11 cellular contexts compared by ENCODE assay signal in the genomic region with DNA sequence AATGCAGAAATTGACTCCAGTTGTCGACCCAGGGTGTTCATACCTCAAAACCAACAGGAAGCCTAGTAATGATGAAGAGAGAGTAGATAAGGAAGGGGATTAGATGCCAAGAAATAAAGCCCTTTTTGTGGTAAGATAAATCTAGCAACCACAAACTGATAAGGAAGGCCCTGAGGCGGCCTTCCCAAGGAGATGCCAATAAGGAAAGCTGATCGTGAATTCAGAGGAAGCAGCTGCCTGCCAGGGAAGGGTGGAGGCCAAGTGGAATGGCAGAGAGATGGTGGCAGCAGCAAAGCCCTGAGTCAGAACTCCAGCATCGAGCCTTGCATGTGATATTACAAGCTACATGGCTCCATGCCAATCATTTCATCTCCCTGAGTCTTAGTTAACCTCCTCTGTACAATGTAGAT.
DNase-seq lines count a peak whose midpoint lies in the region; ATAC-seq, FAIRE-seq and TF ChIP-seq lines count a peak whose summit lies in the region.
"Had no signal": no experiment of that assay in that cellular context is flagged by ENCODE, and none has a peak within 500 bp of the region (broad histone marks: within the 10 kb centered on the region; RNA-seq: fewer than 3 reads in every experiment).

No MANE protein-coding gene starts in this region.

- H3K4me1 ChIP-seq in PC-3 (ENCODE audit: insufficient read depth, low read length) (peaks cover 25% of the 10 kb centered on the region), trophoblast cell (ENCODE audit: control insufficient read depth in 1 of 2, insufficient read depth in 2 of 2, low read length in 2 of 2) (peaks cover 0 to 8% of the 10 kb centered on the region in 2 experiments)

- H3K36me3 ChIP-seq in PC-3 (ENCODE audit: low read depth, low read length) (no peaks in the 10 kb centered on the region), trophoblast cell (ENCODE audit: control insufficient read depth in 1 of 2, insufficient read depth in 2 of 2, low read length in 2 of 2) (no peaks in the 10 kb centered on the region)

- H3K4me2 ChIP-seq in PC-3 (ENCODE audit: low read length) = peak overlapping the region; percentile 14; the same call in 1 of the 2 replicates
- H3K4me2 ChIP-seq in trophoblast cell (ENCODE audit: low read length) = no peak overlapping the region

- no peak overlapping the region for H4K8ac ChIP-seq in trophoblast cell (ENCODE audit: low read depth, low read length)

- no TSS peak for BruUV-seq in PC-3 (replicated peaks; lab: Mats Ljungman, UMichigan)

- DNase-seq in EL (peak; percentile 95), PC-3 (peak; percentile 83), trophoblast cell (peak; percentile 79 to 81), GM19239 (ENCODE audit: insufficient read length, low spot score) (no peak)
- DNase-seq: activated T-cell treated with anti-CD3 and anti-CD28 coated beads, Interleukin-2, amount 50 U/mL, for 72 hours; GOT3 had no signal

- no peak overlapping the region for H4K12ac ChIP-seq in trophoblast cell (ENCODE audit: low read depth, low read length)

- no peak overlapping the region for H2BK120ac ChIP-seq in trophoblast cell (ENCODE audit: insufficient read depth, low read length, poor library complexity)

- intact Hi-C loops in PC-3 (cut with micrococcal nuclease) = no loop called here

- no peak overlapping the region for H2BK12ac ChIP-seq in trophoblast cell (ENCODE audit: low read length)

- no peaks in the 10 kb centered on the region for H3K79me1 ChIP-seq in trophoblast cell (ENCODE audit: low read length)

- H3K4me3 ChIP-seq in PC-3 (ENCODE audit: low read length) = no peak overlapping the region
- no peak overlapping the region for H3K4me3 ChIP-seq in trophoblast cell (ENCODE audit: low read depth, low read length)

- FAIRE-seq in GM19239 (lab: Jason Lieb, UNC) = no peak
- FAIRE-seq: GM12891 had no signal

- no peaks in the 10 kb centered on the region for H3K9me2 ChIP-seq in PC-3 (replicated peaks; ENCODE audit: low read length)

- H4K91ac ChIP-seq in trophoblast cell (ENCODE audit: low read depth, low read length) = no peak overlapping the region

- H3K14ac ChIP-seq in trophoblast cell (ENCODE audit: low read length) = no peak overlapping the region

- H2BK5ac ChIP-seq in trophoblast cell (ENCODE audit: low read depth, low read length, poor library complexity) = no peak overlapping the region

- no peaks in the 10 kb centered on the region for H3K27me3 ChIP-seq in PC-3 (ENCODE audit: low read length)
- no peaks in the 10 kb centered on the region for H3K27me3 ChIP-seq in trophoblast cell (ENCODE audit: insufficient read depth, low read length)

- H3K4ac ChIP-seq in trophoblast cell (ENCODE audit: low read depth, low read length) = no peak overlapping the region

- no CpG with 5 or more reads among the region's 4 CpGs for WGBS in trophoblast cell (ENCODE audit: extremely low coverage, insufficient coverage, insufficient read length)

- H3K9me3 ChIP-seq in PC-3 (ENCODE audit: low read length) = no peaks in the 10 kb centered on the region
- H3K9me3 ChIP-seq in trophoblast cell (ENCODE audit: insufficient read depth, low read depth, low read length) = no peaks in the 10 kb centered on the region

- peak; percentile 73 for ATAC-seq in PC-3
- ATAC-seq in esophagus mucosa = peak; percentile 67
- ATAC-seq in GM18505 (IDR thresholded peaks at IDR 0.05; ENCODE audit: unreplicated experiment) = no peak
- ATAC-seq in HG02759 (IDR thresholded peaks at IDR 0.05; ENCODE audit: unreplicated experiment) = no peak
- ATAC-seq in GM18519 (IDR thresholded peaks at IDR 0.05; ENCODE audit: low FRiP score, unreplicated experiment) = no peak

- no peaks in the 10 kb centered on the region for H3F3A ChIP-seq in PC-3 (ENCODE audit: low read length, unreplicated experiment)

- POLR2A ChIA-PET in PC-3 (lab: Charles Lee; ENCODE audit: unreplicated experiment) = no interaction called here

- H2AFZ ChIP-seq in PC-3 (ENCODE audit: low read length) (no peak overlapping the region; the same call in 1 of the 2 replicates), trophoblast cell (ENCODE audit: insufficient read depth, low read length, poor library complexity) (no peak overlapping the region)

- no peak overlapping the region for H3K18ac ChIP-seq in trophoblast cell (ENCODE audit: low read length)

- CTCF ChIA-PET in PC-3 (lab: Charles Lee) = interaction anchor here (0.5 kb wide), 1 partner anchor 1656 kb away, joined by 8 read pairs; no protein-coding TSS in a partner anchor

- H3K79me2 ChIP-seq in PC-3 (ENCODE audit: low read length) = no peaks in the 10 kb centered on the region
- H3K79me2 ChIP-seq in trophoblast cell (ENCODE audit: control insufficient read depth, insufficient read depth, low read length, poor library complexity) = no peaks in the 10 kb centered on the region

- H3K9ac ChIP-seq in PC-3 (ENCODE audit: low read length) (no peak overlapping the region), trophoblast cell (ENCODE audit: low read length) (no peak overlapping the region)

- peak overlapping the region; percentile 23 for H3K27ac ChIP-seq in PC-3 (ENCODE audit: low read length)
- H3K27ac ChIP-seq in trophoblast cell (ENCODE audit: low read depth, low read length) = no peak overlapping the region

- no peak overlapping the region for H3K23ac ChIP-seq in trophoblast cell (ENCODE audit: low read length)

- no peak for TF ChIP-seq POLR2A in GM18505 (IDR thresholded peaks at IDR 0.05; ENCODE audit: borderline replicate concordance, extremely low read depth, insufficient read depth, insufficient read length)

- no peak for TF ChIP-seq CTCF in PC-3 (conservative IDR thresholded peaks at IDR 0.05; ENCODE audit: low read depth, low read length)

- H4K20me1 ChIP-seq in PC-3 (ENCODE audit: low read length) = no peaks in the 10 kb centered on the region

- no peak overlapping the region for H2AK5ac ChIP-seq in trophoblast cell (ENCODE audit: low read length)

Comparison
In these comparisons a context has a peak if more than half of its experiments do, and no peak if none do; other contexts are left out.
1. ATAC-seq: peak in PC-3 (single experiment) and esophagus mucosa (single experiment); none in GM18505 (single experiment), HG02759 (single experiment) and GM18519 (single experiment).